Comparison of ENCODE assay signal across 8 cellular contexts in the genomic region with DNA sequence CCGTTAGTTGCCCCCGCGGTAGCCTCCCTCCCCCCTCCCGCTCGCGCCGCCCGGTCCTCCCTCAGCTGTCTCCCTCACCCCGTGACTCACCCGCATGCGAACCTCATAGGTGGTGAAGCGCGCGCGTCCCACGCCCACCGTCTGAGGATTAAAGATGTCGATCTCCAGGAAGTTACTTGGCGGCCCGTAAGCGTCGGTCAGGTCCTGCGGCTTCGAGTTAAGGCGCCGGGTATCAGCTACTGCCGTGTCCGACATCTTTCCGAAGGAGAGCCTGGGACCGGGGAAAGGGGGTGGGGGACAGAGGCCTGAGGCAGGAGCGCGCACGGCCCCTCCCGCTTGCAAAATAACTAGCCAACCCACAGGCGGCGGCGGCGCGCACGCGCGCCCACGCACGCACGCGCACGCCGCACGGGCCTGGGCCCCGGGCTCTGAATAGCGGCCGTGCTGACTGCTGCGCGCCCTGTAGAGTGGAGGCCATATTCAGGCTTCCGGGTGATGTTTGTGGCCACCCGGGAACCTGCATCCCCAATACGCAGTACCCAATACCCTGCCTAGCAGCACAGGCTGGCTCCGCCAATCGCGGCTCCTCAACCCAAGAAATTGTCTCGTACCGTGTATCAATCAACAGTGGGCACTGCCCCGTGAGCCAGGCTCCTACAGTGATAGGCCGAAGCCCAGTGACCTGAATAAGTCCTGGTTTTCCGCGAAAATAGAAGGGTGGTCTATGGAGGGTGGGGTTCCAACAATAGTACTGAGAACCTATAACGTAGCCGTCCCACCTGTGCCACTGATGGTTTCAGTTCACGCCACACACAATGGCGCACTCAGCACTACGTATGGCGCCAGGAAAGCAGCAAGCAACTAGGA. TPM values are rescaled to one million over a fixed set of nuclear protein-coding genes. Genes with fewer than 3 reads are reported as not detected.
DNase-seq lines count a peak whose midpoint lies in the region; ATAC-seq, FAIRE-seq and TF ChIP-seq lines count a peak whose summit lies in the region.

A gene (minus strand): TSS at position 283 of the 867 bp plus-strand sequence. CDS start 28 bp downstream, at position 255.

- peak within 1 kb of the TSS; percentile 88 for H3K23ac ChIP-seq in IMR-90 (ENCODE audit: low read depth, low read length)

- H3K27me3 ChIP-seq in IMR-90 (ENCODE audit: control insufficient read depth, insufficient read depth, low read length) (peaks cover 1% of the 10 kb centered on the region), endothelial cell of umbilical vein (ENCODE audit: control insufficient read depth in 2 of 2, insufficient read depth in 2 of 2, low read length in 2 of 2) (no peaks in the 10 kb centered on the region)

- peak within 1 kb of the TSS; percentile 90 for H2AFZ ChIP-seq in IMR-90 (replicated peaks; ENCODE audit: low read length, poor library complexity)
- peak within 1 kb of the TSS; percentile 98 for H2AFZ ChIP-seq in OCI-LY7 (ENCODE audit: low read length)
- peak within 1 kb of the TSS; percentile 79 for H2AFZ ChIP-seq in endothelial cell of umbilical vein (ENCODE audit: low read depth, low read length)

- ATAC-seq in GM21529 (IDR thresholded peaks at IDR 0.05; ENCODE audit: unreplicated experiment) (peak; percentile 96), IMR-90 (ENCODE audit: low read depth) (peak; percentile 99)

- H3K9me1 ChIP-seq in IMR-90 (ENCODE audit: insufficient read depth, low read length): no peaks in the 10 kb centered on the region
- no peaks in the 10 kb centered on the region for H3K9me1 ChIP-seq in endothelial cell of umbilical vein (replicated peaks; ENCODE audit: control insufficient read depth, extremely low read depth, insufficient read depth, low read length)

- peaks cover 19% of the 10 kb centered on the region; the same call in 1 of the 2 replicates for H3K79me2 ChIP-seq in OCI-LY7 (ENCODE audit: insufficient read depth, low read depth, low read length)
- peaks cover 31% of the 10 kb centered on the region for H3K79me2 ChIP-seq in endothelial cell of umbilical vein (ENCODE audit: control insufficient read depth, insufficient read depth, low read length)

- H2BK5ac ChIP-seq in IMR-90 (ENCODE audit: low read depth, low read length, poor library complexity, severe bottlenecking): peak within 1 kb of the TSS; percentile 86

- BruUV-seq in IMR-90 (replicated peaks; lab: Mats Ljungman, UMichigan): no TSS peak
- BruUV-seq in OCI-LY7 (replicated peaks; lab: Mats Ljungman, UMichigan): no TSS peak
- BruUV-seq in endothelial cell of umbilical vein (replicated peaks; lab: Mats Ljungman, UMichigan): no TSS peak

- H2BK120ac ChIP-seq in IMR-90 (ENCODE audit: low read depth, low read length): peak within 1 kb of the TSS; percentile 43; the same call in 1 of the 2 replicates

- peak within 1 kb of the TSS; percentile 10; the same call in 1 of the 2 replicates for H2AK5ac ChIP-seq in IMR-90 (ENCODE audit: low read depth, low read length)

- H3K9me3 ChIP-seq in IMR-90 (ENCODE audit: control insufficient read depth, insufficient read depth, low read length) (no peaks in the 10 kb centered on the region), OCI-LY7 (ENCODE audit: low read length) (no peaks in the 10 kb centered on the region), endothelial cell of umbilical vein (replicated peaks; ENCODE audit: control insufficient read depth, insufficient read depth, low read length) (no peaks in the 10 kb centered on the region)

- CTCF ChIA-PET in IMR-90 (lab: Yijun Ruan, JAX) (no interaction called here), OCI-LY7 (lab: Charles Lee; ENCODE audit: unreplicated experiment) (no interaction called here), endothelial cell of umbilical vein (lab: Charles Lee) (no interaction called here)

- H4K91ac ChIP-seq in IMR-90 (ENCODE audit: insufficient read depth, low read depth, low read length): peak within 1 kb of the TSS; percentile 60

- peak within 1 kb of the TSS; percentile 42; the same call in 1 of the 3 replicates for H2BK15ac ChIP-seq in IMR-90 (ENCODE audit: low read depth, low read length)

- no peaks in the 10 kb centered on the region for H3K9me2 ChIP-seq in OCI-LY7 (ENCODE audit: insufficient read depth, low read length)

- H3K9ac ChIP-seq in IMR-90 (ENCODE audit: low read depth, low read length) (peak within 1 kb of the TSS; percentile 75), endothelial cell of umbilical vein (replicated peaks; ENCODE audit: extremely low read depth, insufficient read depth, low read length) (peak within 1 kb of the TSS; percentile 82)

- H3K36me3 ChIP-seq in IMR-90 (ENCODE audit: control insufficient read depth, insufficient read depth, low read length) (peaks cover 2% of the 10 kb centered on the region; the same call in 1 of the 2 replicates), OCI-LY7 (ENCODE audit: insufficient read depth, low read length) (no peaks in the 10 kb centered on the region; the same call in 1 of the 2 replicates), endothelial cell of umbilical vein (ENCODE audit: control insufficient read depth in 2 of 2, extremely low read depth in 1 of 2, insufficient read depth in 2 of 2, low read length in 2 of 2) (no peaks in the 10 kb centered on the region)

- dilution Hi-C loops in IMR-90 (cut with HindIII; ENCODE audit: low sequenced_read_pairs, unreplicated experiment): no loop called here
- dilution Hi-C loops in endothelial cell of umbilical vein (cut with MboI; ENCODE audit: extremely low pct_ligation_motif_present, low sequenced_read_pairs): no loop called here

- peak within 1 kb of the TSS; percentile 91 for H4K5ac ChIP-seq in IMR-90 (ENCODE audit: low read depth, low read length)

- H3K4me2 ChIP-seq in IMR-90 (ENCODE audit: low read depth, low read length): peak within 1 kb of the TSS; percentile 89
- H3K4me2 ChIP-seq in OCI-LY7 (ENCODE audit: low read length): peak within 1 kb of the TSS; percentile 97
- H3K4me2 ChIP-seq in endothelial cell of umbilical vein (ENCODE audit: insufficient read depth, low read length): peak within 1 kb of the TSS; percentile 95

- TF ChIP-seq CTCF in IMR-90 (conservative IDR thresholded peaks at IDR 0.05; ENCODE audit: low read depth, low read length): no peak
- no peak for TF ChIP-seq CTCF in OCI-LY7 (conservative IDR thresholded peaks at IDR 0.05; ENCODE audit: low read length)
- TF ChIP-seq CTCF in endothelial cell of umbilical vein (IDR thresholded peaks at IDR 0.05; ENCODE audit: extremely low read depth in 1 of 2, insufficient read depth in 1 of 2, low read depth in 1 of 2, low read length in 2 of 2): no peak

- peak within 1 kb of the TSS; percentile 91 for H3K27ac ChIP-seq in IMR-90 (ENCODE audit: insufficient read depth, low read length)
- H3K27ac ChIP-seq in OCI-LY7 (ENCODE audit: low read depth, low read length, poor library complexity, severe bottlenecking): peak within 1 kb of the TSS; percentile 69
- H3K27ac ChIP-seq in endothelial cell of umbilical vein (ENCODE audit: insufficient read depth, low read depth, low read length): peak within 1 kb of the TSS; percentile 57

- peak within 1 kb of the TSS; percentile 86 for H3K14ac ChIP-seq in IMR-90 (replicated peaks; ENCODE audit: low read depth, low read length)

- H3K18ac ChIP-seq in IMR-90 (ENCODE audit: low read depth, low read length): peak within 1 kb of the TSS; percentile 40

- POLR2A ChIA-PET in IMR-90 (lab: Charles Lee; ENCODE audit: unreplicated experiment) (interaction anchor here (0.6 kb wide), 1 partner anchor 268 kb away, joined by 5 read pairs; no protein-coding TSS in a partner anchor), OCI-LY7 (lab: Charles Lee) (interaction anchor here (0.6 to 0.8 kb wide), 2 partner anchors 10 to 130 kb away, joined by 3 read pairs; no protein-coding TSS in a partner anchor), endothelial cell of umbilical vein (lab: Charles Lee) (interaction anchor here (0.5 to 0.6 kb wide), 2 partner anchors 216 to 464 kb away, joined by 3 to 4 read pairs; a partner anchor contains a TSS)

- DNase-seq in DMS114 treated with DMSO at 0.1 percent for 48 hours (lab: John Stamatoyannopoulos, UW; ENCODE audit: unreplicated experiment): peak; percentile 88
- peak; percentile 94 for DNase-seq in IMR-90
- peak; percentile 93 for DNase-seq in OCI-LY7 (ENCODE audit: low spot score)
- peak; percentile 73 for DNase-seq in activated T-cell treated with anti-CD3 and anti-CD28 coated beads for 1 hour (ENCODE audit: low read depth)
- peak; percentile 94 for DNase-seq in endothelial cell of umbilical vein (ENCODE audit: low read depth, low spot score)
- DNase-seq in middle frontal gyrus (ENCODE audit: extremely low spot score, low spot score): peak; percentile 81
- peak; percentile 69 to 74 for DNase-seq in stimulated activated CD8-positive, alpha-beta memory T cell treated with anti-CD3 and anti-CD28 coated beads, Interleukin-2, amount 100 ng/mL, for 1 hour (ENCODE audit: low read depth in 2 of 2)

- intact Hi-C loops in IMR-90 (cut with micrococcal nuclease): loop anchor here (2.0 to 5.0 kb wide), 2 partner anchors 29 to 59 kb away; no protein-coding TSS in a partner anchor
- intact Hi-C loops in OCI-LY7 (cut with micrococcal nuclease; ENCODE audit: unreplicated experiment): loop anchor here (1.0 to 2.0 kb wide), 2 partner anchors 114 to 465 kb away; a partner anchor contains a TSS
- intact Hi-C loops in endothelial cell of umbilical vein (cut with micrococcal nuclease): loop anchor here (1.0 kb wide), 3 partner anchors 28 to 61 kb away; a partner anchor contains a TSS

- H3K56ac ChIP-seq in IMR-90 (ENCODE audit: extremely low read depth, insufficient read depth, low read length): peak within 1 kb of the TSS; percentile 72

- peak within 1 kb of the TSS; percentile 89 to 97 for H4K8ac ChIP-seq in IMR-90 (ENCODE audit: low read depth in 2 of 2, low read length in 2 of 2)

- H3K79me1 ChIP-seq in IMR-90 (ENCODE audit: low read depth in 1 of 2, low read length in 2 of 2): no peaks in the 10 kb centered on the region

- 75% methylated on average over 4 of the region's 72 CpGs; no CpG with 5 or more reads in 1 of the 2 experiments for WGBS in IMR-90 (ENCODE audit: extremely low coverage in 2 of 2, insufficient read length in 1 of 2), 2 experiments

- H3K4me3 ChIP-seq in IMR-90 (ENCODE audit: insufficient read depth, low read depth, low read length): peak within 1 kb of the TSS; percentile 85
- H3K4me3 ChIP-seq in OCI-LY7 (ENCODE audit: low read depth, low read length, poor library complexity, severe bottlenecking): peak within 1 kb of the TSS; percentile 96
- H3K4me3 ChIP-seq in endothelial cell of umbilical vein (replicated peaks in 1 of 3; ENCODE audit: insufficient read depth in 1 of 3, low read depth in 1 of 3, low read length in 3 of 3): peak within 1 kb of the TSS; percentile 79 to 97 (median 97)

- H3K4ac ChIP-seq in IMR-90 (ENCODE audit: low read depth, low read length): peak within 1 kb of the TSS; percentile 64

- TF ChIP-seq POLR2A in IMR-90 (IDR thresholded peaks at IDR 0.05; ENCODE audit: low read depth, low read length) (peak; percentile 34; the same call in 1 of the 2 replicates), endothelial cell of umbilical vein (IDR thresholded peaks at IDR 0.05; ENCODE audit: low read depth, low read length) (peak; percentile 74)

- no peak within 1 kb of the TSS for H2BK20ac ChIP-seq in IMR-90 (ENCODE audit: low read depth, low read length)

- in situ Hi-C loops in IMR-90 (cut with MboI; ENCODE audit: low sequenced_read_pairs): no loop called here

- peak; percentile 99 for FAIRE-seq in endothelial cell of umbilical vein (lab: Jason Lieb, UNC)

- H2AK9ac ChIP-seq in IMR-90 (replicated peaks; ENCODE audit: low read depth, low read length, poor library complexity): peak within 1 kb of the TSS; percentile 66

- no peak for TF ChIP-seq RAD21 in IMR-90 (IDR thresholded peaks at IDR 0.05; ENCODE audit: low read length)

- H4K20me1 ChIP-seq in IMR-90 (ENCODE audit: insufficient read depth, low read length): no peaks in the 10 kb centered on the region
- no peaks in the 10 kb centered on the region; the same call in 1 of the 2 replicates for H4K20me1 ChIP-seq in OCI-LY7 (ENCODE audit: insufficient read depth, low read length)
- no peaks in the 10 kb centered on the region for H4K20me1 ChIP-seq in endothelial cell of umbilical vein (replicated peaks; ENCODE audit: control insufficient read depth, extremely low read depth, insufficient read depth, low read length)

- H3K4me1 ChIP-seq in IMR-90 (ENCODE audit: control insufficient read depth, insufficient read depth, low read length): no peaks in the 10 kb centered on the region
- H3K4me1 ChIP-seq in OCI-LY7 (ENCODE audit: insufficient read depth, low read length, poor library complexity, severe bottlenecking): peaks cover 7% of the 10 kb centered on the region
- no peaks in the 10 kb centered on the region for H3K4me1 ChIP-seq in endothelial cell of umbilical vein (ENCODE audit: control insufficient read depth, extremely low read depth, insufficient read depth, low read length)

RNA-seq across cellular contexts. Expression of the gene that starts here (rescaled TPM):
- total RNA-seq in IMR-90 (2012; rRNA removed): 43.0 and 59.9 TPM in 2 replicates
- polyA plus RNA-seq in IMR-90 (2012; rRNA removed): 55.2 and 63.0 TPM in 2 replicates
- polyA plus RNA-seq in IMR-90 (2012; cell fraction: cytosol; rRNA removed): 38.6 and 39.1 TPM in 2 replicates
- 24.6 and 25.7 TPM in 2 replicates for polyA plus RNA-seq in IMR-90 (2012; cell fraction: nucleus; rRNA removed; ENCODE audit: low replicate concordance)
- 21.3 and 24.8 TPM in 2 replicates for total RNA-seq in OCI-LY7 (2014; rRNA removed; shearing (Covaris generic))
- 27.4 and 28.7 TPM in 2 replicates for total RNA-seq in OCI-LY7 (2022)
- total RNA-seq in endothelial cell of umbilical vein: 85.5 and 90.6 TPM in 2 replicates
- 79.8 and 85.4 TPM in 2 replicates for polyA plus RNA-seq in endothelial cell of umbilical vein
- polyA plus RNA-seq in endothelial cell of umbilical vein (2011; cell fraction: cytosol; rRNA removed): 72.3 and 75.0 TPM in 2 replicates
- polyA plus RNA-seq in endothelial cell of umbilical vein (2011; cell fraction: nucleus; rRNA removed): 30.1 and 31.9 TPM in 2 replicates
- polyA plus RNA-seq in endothelial cell of umbilical vein (2012): 67.7 and 73.5 TPM in 2 replicates
- 94.8 and 103 TPM in 2 replicates for polyA minus RNA-seq in endothelial cell of umbilical vein
- 71.5 TPM for polyA minus RNA-seq in endothelial cell of umbilical vein (2011; cell fraction: cytosol; rRNA and poly(A)+ RNA removed)
- 14.3 and 15.2 TPM in 2 replicates for polyA minus RNA-seq in endothelial cell of umbilical vein (2011; cell fraction: nucleus; rRNA and poly(A)+ RNA removed)

Comparison
In these comparisons a context has a peak if more than half of its experiments do, and no peak if none do; other contexts are left out.
1. Peak in every context shown above with its lines: DNase-seq, ATAC-seq, H3K4me3 ChIP-seq and H3K27ac ChIP-seq.